Comparison of ENCODE assay signal across 8 cellular contexts in genomic region chr19:48644839-48645651, GRCh38. TPM values are rescaled to one million over a fixed set of nuclear protein-coding genes. Genes with fewer than 3 reads are reported as not detected.
DNase-seq lines count a peak whose midpoint lies in the region; ATAC-seq and TF ChIP-seq lines count a peak whose summit lies in the region.

No MANE protein-coding gene starts in this region.

- peaks cover 6% of the 10 kb centered on the region for H3K36me3 Mint-ChIP-seq in Calu3 (ENCODE audit: insufficient read depth, unreplicated experiment)

- peak overlapping the region; percentile 55 for H3K4me3 Mint-ChIP-seq in Calu3 (ENCODE audit: low read depth, unreplicated experiment)

- intact Hi-C loops in Calu3 (cut with micrococcal nuclease; ENCODE audit: unreplicated experiment) = loop anchor here (2.0 kb wide), 1 partner anchor 140 kb away; no protein-coding TSS in a partner anchor

- no peaks in the 10 kb centered on the region for H3K36me3 ChIP-seq in NT2/D1 (ENCODE audit: insufficient read depth, insufficient read length, low read length)

- H3K9ac ChIP-seq in NT2/D1 (ENCODE audit: insufficient read length, low read depth) = peak overlapping the region; percentile 83

- peaks cover under 1% of the 10 kb centered on the region for H3K27me3 ChIP-seq in NT2/D1 (ENCODE audit: insufficient read depth, insufficient read length)

- H3K4me3 ChIP-seq in NT2/D1 (ENCODE audit: insufficient read length, low read depth) = peak overlapping the region; percentile 65
- H3K4me3 ChIP-seq in epithelial cell of esophagus (ENCODE audit: low read length) = peak overlapping the region; percentile 67

- H3K9me3 ChIP-seq in NT2/D1 (ENCODE audit: insufficient read depth, low read length) = no peaks in the 10 kb centered on the region

- no peak for ATAC-seq in GM21528 (IDR thresholded peaks at IDR 0.05; ENCODE audit: low FRiP score, unreplicated experiment)

- TF ChIP-seq CTCF in Calu3 (IDR thresholded peaks at IDR 0.05; ENCODE audit: unreplicated experiment) (no peak), epithelial cell of esophagus (IDR thresholded peaks at IDR 0.05; ENCODE audit: insufficient read depth, low read depth, low read length, missing control alignments) (no peak)

- peaks cover 20% of the 10 kb centered on the region for H3K4me1 Mint-ChIP-seq in Calu3 (ENCODE audit: low read depth, unreplicated experiment)

- peak; percentile 72 for DNase-seq in Calu3
- DNase-seq in HT-29 (ENCODE audit: low spot score) = peak; percentile 90
- DNase-seq in NT2/D1 (ENCODE audit: low read depth, low spot score) = no peak
- DNase-seq in activated T-cell treated with anti-CD3 and anti-CD28 coated beads for 1 hour (ENCODE audit: low read depth) = peak; percentile 56
- peak; percentile 73 for DNase-seq in epithelial cell of esophagus (ENCODE audit: low read depth)
- DNase-seq in mucosa of gallbladder (ENCODE audit: low spot score) = peak; percentile 84
- peak; percentile 30 to 51 for DNase-seq in stimulated activated CD8-positive, alpha-beta memory T cell treated with anti-CD3 and anti-CD28 coated beads, Interleukin-7, amount 100 ng/mL, for 1 hour (ENCODE audit: low read depth in 2 of 2)

- CTCF ChIA-PET in Calu3 (lab: Charles Lee) = interaction anchor here (0.6 to 2.4 kb wide), 14 partner anchors 12 to 348 kb away, joined by 3 to 13 read pairs (median 4); partner anchors contain the start of genes GYS1 and RUVBL2

- peaks cover 3% of the 10 kb centered on the region for H3K4me1 ChIP-seq in NT2/D1 (ENCODE audit: insufficient read depth, insufficient read length)

- BruUV-seq in Calu3 (replicated peaks; lab: Mats Ljungman, UMichigan) = no TSS peak

- no peaks in the 10 kb centered on the region for H3K9me3 Mint-ChIP-seq in Calu3 (ENCODE audit: low read depth, unreplicated experiment)

- no peak overlapping the region for H3K27ac Mint-ChIP-seq in Calu3 (ENCODE audit: unreplicated experiment)

- H3K27me3 Mint-ChIP-seq in Calu3 (ENCODE audit: unreplicated experiment) = peaks cover 69% of the 10 kb centered on the region

RNA-seq across cellular contexts. Expression of gene CA11, which starts 0.9 kb away (rescaled TPM):
- total RNA-seq in Calu3 (2022) (2.1 and 5.1 TPM in 2 replicates), mucosa of gallbladder (46.2 TPM)
- 1.4 and 4.7 TPM in 2 replicates for total RNA-seq in HT-29 (2014; rRNA removed; shearing (Covaris generic))

RNA-seq across cellular contexts. Expression of gene DBP, which starts 7.9 kb away (rescaled TPM):
- total RNA-seq in Calu3 (2022) = 4.3 and 4.9 TPM in 2 replicates
- 19.4 and 27.9 TPM in 2 replicates for total RNA-seq in HT-29 (2014; rRNA removed; shearing (Covaris generic))
- total RNA-seq in mucosa of gallbladder = 39.9 TPM

RNA-seq across cellular contexts. Expression of gene SPHK2, which starts 25.7 kb away (rescaled TPM):
- total RNA-seq in Calu3 (2022) (20.5 and 24.2 TPM in 2 replicates), mucosa of gallbladder (51.8 TPM)
- total RNA-seq in HT-29 (2014; rRNA removed; shearing (Covaris generic)) = 114 and 115 TPM in 2 replicates

RNA-seq across cellular contexts. Expression of gene RPL18, which starts 26.1 kb away (rescaled TPM):
- total RNA-seq in Calu3 (2022) (1,224 and 1,339 TPM in 2 replicates), mucosa of gallbladder (1,057 TPM)
- 6,271 and 6,382 TPM in 2 replicates for total RNA-seq in HT-29 (2014; rRNA removed; shearing (Covaris generic))

RNA-seq across cellular contexts. Expression of gene NTN5, which starts 27.8 kb away (rescaled TPM):
- 0.57 and 0.66 TPM in 2 replicates for total RNA-seq in Calu3 (2022)
- not detected in 2 replicates for total RNA-seq in HT-29 (2014; rRNA removed; shearing (Covaris generic))
- 0.46 TPM for total RNA-seq in mucosa of gallbladder
